ENCODE assay signal across 23 cellular contexts in the genomic region with DNA sequence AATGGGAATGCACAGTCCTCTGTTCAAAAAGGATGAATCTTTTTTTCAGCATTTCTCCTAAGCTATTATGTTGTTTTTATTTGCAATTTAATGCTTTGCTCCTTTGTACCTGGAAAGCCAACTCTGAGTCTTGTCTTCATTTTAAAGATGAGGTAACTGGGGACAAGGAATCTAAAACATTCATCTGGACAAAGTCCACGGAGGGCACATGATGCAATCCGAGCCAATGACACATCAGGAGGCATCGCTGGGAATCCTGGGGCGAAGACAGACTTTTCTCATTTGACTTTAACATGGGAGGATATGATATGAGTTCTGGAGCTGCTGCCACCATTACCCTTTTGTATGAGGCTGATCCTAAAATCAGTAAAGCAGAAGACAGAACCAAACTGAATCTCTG.
"Had no signal": no experiment of that assay in that cellular context is flagged by ENCODE, and none has a peak within 500 bp of the region (broad histone marks: within the 10 kb centered on the region; RNA-seq: fewer than 3 reads in every experiment).

No MANE protein-coding gene starts in this region.

- DNase-seq: activated CD4-positive, alpha-beta T cell treated with anti-CD3 and anti-CD28 coated beads for 1 hour; activated gamma-delta T cell treated with Interleukin-2 at 50 U/mL for 16 hours; activated T-cell treated with anti-CD3 and anti-CD28 coated beads, Interleukin-2, amount 50 U/mL, for 1 hour; anterior cingulate cortex; body of pancreas; caudate nucleus; effector CD4-positive, alpha-beta T cell; foreskin keratinocyte; left cardiac atrium; pancreas; right cardiac atrium; stimulated activated CD4-positive, alpha-beta T cell treated with anti-CD3 and anti-CD28 coated beads, Interleukin-1b, Interleukin-23, amount 100 ng/mL, for 48 hours; stomach; T-helper 1 cell; WERI-Rb-1 had no signal

- H3K36me3 ChIP-seq: pancreas, stomach, suprapubic skin, tibial nerve, WERI-Rb-1 had no signal

- FAIRE-seq: islet of Langerhans, pancreas, TTC549 had no signal

- H3K4me3 Mint-ChIP-seq: activated naive CD4-positive, alpha-beta T cell treated with anti-CD3 and anti-CD28 coated beads, Interleukin-2, amount 50 U/mL, for 24 hours; dendritic cell treated with granulocyte-macrophage colony-stimulating factor and Interleukin-4, amounts not matched to agents 40 ng/mL and 50 ng/mL, for 4 days; nephron; stimulated activated effector memory CD8-positive, alpha-beta T cell treated with anti-CD3 and anti-CD28 coated beads, Interleukin-12 subunit alpha, Interleukin-12 subunit beta, amount 100 ng/mL, for 72 hours had no signal

- H3K4me1 Mint-ChIP-seq: activated naive CD4-positive, alpha-beta T cell treated with anti-CD3 and anti-CD28 coated beads, Interleukin-2, amount 50 U/mL, for 24 hours; stimulated activated effector memory CD8-positive, alpha-beta T cell treated with anti-CD3 and anti-CD28 coated beads, Interleukin-12 subunit alpha, Interleukin-12 subunit beta, amount 100 ng/mL, for 72 hours had no signal

- H3K9me3 ChIP-seq: body of pancreas, pancreas, stomach, suprapubic skin, tibial nerve had no signal

- H3K27ac ChIP-seq: body of pancreas, foreskin keratinocyte, pancreas, stomach, suprapubic skin, tibial nerve, WERI-Rb-1 had no signal

- H3K27me3 Mint-ChIP-seq: activated naive CD4-positive, alpha-beta T cell treated with anti-CD3 and anti-CD28 coated beads, Interleukin-2, amount 50 U/mL, for 24 hours; dendritic cell treated with granulocyte-macrophage colony-stimulating factor and Interleukin-4, amounts not matched to agents 40 ng/mL and 50 ng/mL, for 4 days had no signal

- H3K27me3 ChIP-seq: body of pancreas, foreskin keratinocyte, pancreas, stomach, suprapubic skin, tibial nerve had no signal

- H3K4me1 ChIP-seq: body of pancreas, foreskin keratinocyte, pancreas, stomach, suprapubic skin, tibial nerve had no signal

- H3K27ac Mint-ChIP-seq: activated naive CD4-positive, alpha-beta T cell treated with anti-CD3 and anti-CD28 coated beads, Interleukin-2, amount 50 U/mL, for 24 hours; dendritic cell treated with granulocyte-macrophage colony-stimulating factor and Interleukin-4, amounts not matched to agents 40 ng/mL and 50 ng/mL, for 4 days; nephron; stimulated activated effector memory CD8-positive, alpha-beta T cell treated with anti-CD3 and anti-CD28 coated beads, Interleukin-12 subunit alpha, Interleukin-12 subunit beta, amount 100 ng/mL, for 72 hours had no signal

- H3K9me3 Mint-ChIP-seq: dendritic cell treated with granulocyte-macrophage colony-stimulating factor and Interleukin-4, amounts not matched to agents 40 ng/mL and 50 ng/mL, for 4 days; nephron had no signal

- H3K4me3 ChIP-seq: body of pancreas, pancreas, stomach, suprapubic skin, tibial nerve had no signal

- H3K36me3 Mint-ChIP-seq: activated naive CD4-positive, alpha-beta T cell treated with anti-CD3 and anti-CD28 coated beads, Interleukin-2, amount 50 U/mL, for 24 hours; stimulated activated effector memory CD8-positive, alpha-beta T cell treated with anti-CD3 and anti-CD28 coated beads, Interleukin-12 subunit alpha, Interleukin-12 subunit beta, amount 100 ng/mL, for 72 hours had no signal
